8 cellular contexts compared by ENCODE assay signal in genomic region chr1:208132287-208132882, GRCh38.
DNase-seq lines count a peak whose midpoint lies in the region; ATAC-seq, FAIRE-seq and TF ChIP-seq lines count a peak whose summit lies in the region.

No MANE protein-coding gene starts in this region.

- H3K36me3 ChIP-seq in HUES64 (ENCODE audit: insufficient read depth, low read length): no peaks in the 10 kb centered on the region
- no peaks in the 10 kb centered on the region for H3K36me3 ChIP-seq in Panc1 (ENCODE audit: control insufficient read depth, insufficient read depth, low read length)
- H3K36me3 ChIP-seq in pancreas: no peaks in the 10 kb centered on the region

- peak overlapping the region; percentile 33 for H3K4me3 ChIP-seq in HUES64 (ENCODE audit: low read length)
- H3K4me3 ChIP-seq in Panc1 (ENCODE audit: low read depth in 2 of 2, low read length in 2 of 2): no peak overlapping the region
- H3K4me3 ChIP-seq in pancreas: no peak overlapping the region

- in situ Hi-C loops in Panc1 (cut with HindIII; ENCODE audit: low pct_unique_long_range_greater_than_20kb, low sequenced_read_pairs): no loop called here

- peaks cover 9% of the 10 kb centered on the region for H3K27me3 ChIP-seq in HUES64 (ENCODE audit: insufficient read depth, low read length)
- no peaks in the 10 kb centered on the region; the same call in 1 of the 2 replicates for H3K27me3 ChIP-seq in Panc1 (ENCODE audit: control insufficient read depth, insufficient read depth, low read length)
- no peaks in the 10 kb centered on the region for H3K27me3 ChIP-seq in pancreas

- BruUV-seq in Panc1 (replicated peaks; lab: Mats Ljungman, UMichigan): no TSS peak

- ATAC-seq in GM21447 (IDR thresholded peaks at IDR 0.05; ENCODE audit: unreplicated experiment): peak; percentile 92
- peak; percentile 90 for ATAC-seq in Panc1
- ATAC-seq in pancreas: peak; percentile 87 to 96 (median 94)

- POLR2A ChIA-PET in Panc1 (lab: Charles Lee): no interaction called here

- H3K4me1 ChIP-seq in HUES64 (ENCODE audit: insufficient read depth, low read length) (peaks cover 42% of the 10 kb centered on the region), Panc1 (ENCODE audit: control insufficient read depth, insufficient read depth, low read length) (no peaks in the 10 kb centered on the region), pancreas (peaks cover 0 to 9% (median 0%) of the 10 kb centered on the region in 3 donors)

- H3K27ac ChIP-seq in HUES64 (ENCODE audit: low read depth, low read length): no peak overlapping the region
- H3K27ac ChIP-seq in Panc1 (ENCODE audit: low read length): no peak overlapping the region
- peak overlapping the region in 1 of 4 donors; percentile 8 for H3K27ac ChIP-seq in pancreas

- peak; percentile 72 for DNase-seq in DMS53 treated with DMSO at 0.1 percent for 48 hours (lab: John Stamatoyannopoulos, UW; ENCODE audit: unreplicated experiment)
- DNase-seq in Panc1 (ENCODE audit: low read depth, low spot score): no peak
- DNase-seq in activated naive CD4-positive, alpha-beta T cell (lab: John Stamatoyannopoulos, UW): peak in 3 of 4 experiments; percentile 6 to 20 (median 10)
- peak; percentile 69 for DNase-seq in glomerular visceral epithelial cell (ENCODE audit: extremely low spot score)
- DNase-seq in pancreas: peak; percentile 74 to 92 (median 84)
- no peak for DNase-seq in superior temporal gyrus (ENCODE audit: extremely low spot score)

- no peak for FAIRE-seq in pancreas (lab: Jason Lieb, UNC)

- TF ChIP-seq CTCF in Panc1 (IDR thresholded peaks at IDR 0.05) (peak; percentile 84), pancreas (IDR thresholded peaks at IDR 0.05) (peak; percentile 80 to 83 (median 82))

- no peak overlapping the region for H3K9ac ChIP-seq in HUES64 (ENCODE audit: low read depth, low read length)

- CTCF ChIA-PET in Panc1 (lab: Charles Lee): interaction anchor here (0.6 to 0.8 kb wide), 3 partner anchors 8 to 110 kb away, joined by 3 read pairs; no protein-coding TSS in a partner anchor

- no peaks in the 10 kb centered on the region for H3K9me3 ChIP-seq in HUES64 (ENCODE audit: insufficient read depth, low read depth, low read length)
- no peaks in the 10 kb centered on the region for H3K9me3 ChIP-seq in Panc1 (ENCODE audit: control insufficient read depth, insufficient read depth, low read depth, low read length)
- H3K9me3 ChIP-seq in pancreas: no peaks in the 10 kb centered on the region

- WGBS in HUES64: 32% methylated on average over 3 of the region's 4 CpGs
- 30 to 35% methylated on average over 4 of the region's 4 CpGs for WGBS in pancreas, 2 donors

- intact Hi-C loops in Panc1 (cut with micrococcal nuclease; ENCODE audit: unreplicated experiment): loop anchor here (5.0 kb wide), 1 partner anchor 110 kb away; the partner anchor contains the start of gene PLXNA2
- intact Hi-C loops in pancreas (cut with DNase I): no loop called here

Comparison
In these comparisons a context has a peak if more than half of its experiments do, and no peak if none do; other contexts are left out.
1. DNase-seq: peak in DMS53 treated with DMSO at 0.1 percent for 48 hours (single experiment), activated naive CD4-positive, alpha-beta T cell (3 of 4), glomerular visceral epithelial cell (single experiment) and pancreas (6 of 6); none in Panc1 (single experiment) and superior temporal gyrus (single experiment).
2. Peak in every context shown above with its lines, with median percentiles within 50 percentile points of each other: ATAC-seq.